ENCODE assay signal across 1 cellular context in the genomic region with DNA sequence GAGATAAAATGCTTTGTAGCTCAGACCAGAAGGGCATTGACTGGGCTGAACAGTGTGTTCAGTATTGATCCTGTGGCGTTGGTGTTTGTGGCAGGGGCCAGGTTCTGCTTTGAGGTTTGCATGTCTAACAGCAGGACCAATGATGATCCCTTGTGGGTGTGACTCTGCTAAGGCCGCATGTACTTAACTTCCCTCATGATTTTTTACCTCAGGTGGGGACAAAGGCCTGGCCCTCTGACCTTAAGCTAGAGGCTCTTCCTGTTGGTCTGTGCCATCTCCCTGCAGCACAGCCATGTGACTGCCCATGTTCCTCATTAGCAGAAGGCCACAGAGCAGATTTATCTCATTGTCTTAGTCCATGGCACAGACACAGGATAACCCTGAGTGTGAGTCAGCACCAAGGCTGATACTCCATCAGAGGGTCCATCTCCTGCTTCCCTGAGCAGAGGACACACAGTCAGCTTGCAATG.
TF ChIP-seq lines count a peak whose summit lies in the region.

No MANE protein-coding gene starts in this region.

TF ChIP-seq in HepG2, 621 proteins besides CTCF, POLR2A, EP300 and RAD21 (continued from another document):
- TF ChIP-seq, protein P1, sequence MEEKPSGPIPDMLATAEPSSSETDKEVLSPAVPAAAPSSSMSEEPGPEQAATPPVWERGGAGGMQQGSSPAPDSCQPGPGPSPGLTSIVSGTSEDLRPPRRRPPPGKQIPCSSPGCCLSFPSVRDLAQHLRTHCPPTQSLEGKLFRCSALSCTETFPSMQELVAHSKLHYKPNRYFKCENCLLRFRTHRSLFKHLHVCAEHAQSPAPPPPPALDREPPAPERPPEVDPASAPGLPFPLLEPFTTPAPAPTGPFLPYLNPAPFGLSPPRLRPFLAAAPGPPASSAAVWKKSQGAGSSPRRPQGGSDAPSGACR (CRISPR knock-in tag; IDR thresholded peaks at IDR 0.05): no peak
- TF ChIP-seq RARA (CRISPR knock-in tag; IDR thresholded peaks at IDR 0.05) (0 out of 2 replicates have a peak, but pooled peaks have one; percentile 20), PHF20 (CRISPR knock-in tag; IDR thresholded peaks at IDR 0.05) (peak; percentile 41; the same call in 1 of the 2 replicates), HNRNPH1 (optimal IDR thresholded peaks at IDR 0.05; ENCODE audit: low read depth, low read length) (no peak), ZNF235 (CRISPR knock-in tag; IDR thresholded peaks at IDR 0.05; ENCODE audit: borderline replicate concordance) (no peak), ELK4 (CRISPR knock-in tag; IDR thresholded peaks at IDR 0.05; ENCODE audit: borderline replicate concordance) (no peak), ZNF256 (CRISPR knock-in tag; conservative IDR thresholded peaks at IDR 0.05) (no peak), HNF1B (CRISPR knock-in tag; IDR thresholded peaks at IDR 0.05) (peak; percentile 51; the same call in 1 of the 2 replicates), ATRX (CRISPR knock-in tag; IDR thresholded peaks at IDR 0.05; ENCODE audit: borderline replicate concordance) (no peak), SOX5 (CRISPR knock-in tag; IDR thresholded peaks at IDR 0.05; ENCODE audit: borderline replicate concordance) (no peak)
- TF ChIP-seq, protein P2, sequence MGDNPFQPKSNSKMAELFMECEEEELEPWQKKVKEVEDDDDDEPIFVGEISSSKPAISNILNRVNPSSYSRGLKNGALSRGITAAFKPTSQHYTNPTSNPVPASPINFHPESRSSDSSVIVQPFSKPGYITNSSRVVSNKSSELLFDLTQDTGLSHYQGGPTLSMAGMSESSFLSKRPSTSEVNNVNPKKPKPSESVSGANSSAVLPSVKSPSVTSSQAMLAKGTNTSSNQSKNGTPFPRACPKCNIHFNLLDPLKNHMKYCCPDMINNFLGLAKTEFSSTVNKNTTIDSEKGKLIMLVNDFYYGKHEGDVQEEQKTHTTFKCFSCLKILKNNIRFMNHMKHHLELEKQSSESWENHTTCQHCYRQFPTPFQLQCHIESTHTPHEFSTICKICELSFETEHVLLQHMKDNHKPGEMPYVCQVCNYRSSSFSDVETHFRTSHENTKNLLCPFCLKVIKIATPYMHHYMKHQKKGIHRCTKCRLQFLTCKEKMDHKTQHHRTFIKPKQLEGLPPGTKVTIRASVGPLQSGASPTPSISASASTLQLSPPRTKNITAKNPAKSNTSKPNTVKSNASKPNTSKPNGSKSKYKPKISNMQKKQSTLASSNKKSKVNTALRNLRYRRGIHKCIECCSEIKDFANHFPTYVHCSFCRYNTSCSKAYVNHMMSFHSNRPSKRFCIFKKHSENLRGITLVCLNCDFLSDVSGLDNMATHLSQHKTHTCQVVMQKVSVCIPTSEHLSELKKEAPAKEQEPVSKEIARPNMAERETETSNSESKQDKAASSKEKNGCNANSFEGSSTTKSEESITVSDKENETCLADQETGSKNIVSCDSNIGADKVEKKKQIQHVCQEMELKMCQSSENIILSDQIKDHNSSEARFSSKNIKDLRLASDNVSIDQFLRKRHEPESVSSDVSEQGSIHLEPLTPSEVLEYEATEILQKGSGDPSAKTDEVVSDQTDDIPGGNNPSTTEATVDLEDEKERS (CRISPR knock-in tag; IDR thresholded peaks at IDR 0.05): no peak
- TF ChIP-seq, protein P3, sequence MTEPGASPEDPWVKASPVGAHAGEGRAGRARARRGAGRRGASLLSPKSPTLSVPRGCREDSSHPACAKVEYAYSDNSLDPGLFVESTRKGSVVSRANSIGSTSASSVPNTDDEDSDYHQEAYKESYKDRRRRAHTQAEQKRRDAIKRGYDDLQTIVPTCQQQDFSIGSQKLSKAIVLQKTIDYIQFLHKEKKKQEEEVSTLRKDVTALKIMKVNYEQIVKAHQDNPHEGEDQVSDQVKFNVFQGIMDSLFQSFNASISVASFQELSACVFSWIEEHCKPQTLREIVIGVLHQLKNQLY (CRISPR knock-in tag; IDR thresholded peaks at IDR 0.05): no peak
- TF ChIP-seq, protein P4, sequence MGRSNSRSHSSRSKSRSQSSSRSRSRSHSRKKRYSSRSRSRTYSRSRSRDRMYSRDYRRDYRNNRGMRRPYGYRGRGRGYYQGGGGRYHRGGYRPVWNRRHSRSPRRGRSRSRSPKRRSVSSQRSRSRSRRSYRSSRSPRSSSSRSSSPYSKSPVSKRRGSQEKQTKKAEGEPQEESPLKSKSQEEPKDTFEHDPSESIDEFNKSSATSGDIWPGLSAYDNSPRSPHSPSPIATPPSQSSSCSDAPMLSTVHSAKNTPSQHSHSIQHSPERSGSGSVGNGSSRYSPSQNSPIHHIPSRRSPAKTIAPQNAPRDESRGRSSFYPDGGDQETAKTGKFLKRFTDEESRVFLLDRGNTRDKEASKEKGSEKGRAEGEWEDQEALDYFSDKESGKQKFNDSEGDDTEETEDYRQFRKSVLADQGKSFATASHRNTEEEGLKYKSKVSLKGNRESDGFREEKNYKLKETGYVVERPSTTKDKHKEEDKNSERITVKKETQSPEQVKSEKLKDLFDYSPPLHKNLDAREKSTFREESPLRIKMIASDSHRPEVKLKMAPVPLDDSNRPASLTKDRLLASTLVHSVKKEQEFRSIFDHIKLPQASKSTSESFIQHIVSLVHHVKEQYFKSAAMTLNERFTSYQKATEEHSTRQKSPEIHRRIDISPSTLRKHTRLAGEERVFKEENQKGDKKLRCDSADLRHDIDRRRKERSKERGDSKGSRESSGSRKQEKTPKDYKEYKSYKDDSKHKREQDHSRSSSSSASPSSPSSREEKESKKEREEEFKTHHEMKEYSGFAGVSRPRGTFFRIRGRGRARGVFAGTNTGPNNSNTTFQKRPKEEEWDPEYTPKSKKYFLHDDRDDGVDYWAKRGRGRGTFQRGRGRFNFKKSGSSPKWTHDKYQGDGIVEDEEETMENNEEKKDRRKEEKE (IDR thresholded peaks at IDR 0.05): no peak
- TF ChIP-seq, protein P5, sequence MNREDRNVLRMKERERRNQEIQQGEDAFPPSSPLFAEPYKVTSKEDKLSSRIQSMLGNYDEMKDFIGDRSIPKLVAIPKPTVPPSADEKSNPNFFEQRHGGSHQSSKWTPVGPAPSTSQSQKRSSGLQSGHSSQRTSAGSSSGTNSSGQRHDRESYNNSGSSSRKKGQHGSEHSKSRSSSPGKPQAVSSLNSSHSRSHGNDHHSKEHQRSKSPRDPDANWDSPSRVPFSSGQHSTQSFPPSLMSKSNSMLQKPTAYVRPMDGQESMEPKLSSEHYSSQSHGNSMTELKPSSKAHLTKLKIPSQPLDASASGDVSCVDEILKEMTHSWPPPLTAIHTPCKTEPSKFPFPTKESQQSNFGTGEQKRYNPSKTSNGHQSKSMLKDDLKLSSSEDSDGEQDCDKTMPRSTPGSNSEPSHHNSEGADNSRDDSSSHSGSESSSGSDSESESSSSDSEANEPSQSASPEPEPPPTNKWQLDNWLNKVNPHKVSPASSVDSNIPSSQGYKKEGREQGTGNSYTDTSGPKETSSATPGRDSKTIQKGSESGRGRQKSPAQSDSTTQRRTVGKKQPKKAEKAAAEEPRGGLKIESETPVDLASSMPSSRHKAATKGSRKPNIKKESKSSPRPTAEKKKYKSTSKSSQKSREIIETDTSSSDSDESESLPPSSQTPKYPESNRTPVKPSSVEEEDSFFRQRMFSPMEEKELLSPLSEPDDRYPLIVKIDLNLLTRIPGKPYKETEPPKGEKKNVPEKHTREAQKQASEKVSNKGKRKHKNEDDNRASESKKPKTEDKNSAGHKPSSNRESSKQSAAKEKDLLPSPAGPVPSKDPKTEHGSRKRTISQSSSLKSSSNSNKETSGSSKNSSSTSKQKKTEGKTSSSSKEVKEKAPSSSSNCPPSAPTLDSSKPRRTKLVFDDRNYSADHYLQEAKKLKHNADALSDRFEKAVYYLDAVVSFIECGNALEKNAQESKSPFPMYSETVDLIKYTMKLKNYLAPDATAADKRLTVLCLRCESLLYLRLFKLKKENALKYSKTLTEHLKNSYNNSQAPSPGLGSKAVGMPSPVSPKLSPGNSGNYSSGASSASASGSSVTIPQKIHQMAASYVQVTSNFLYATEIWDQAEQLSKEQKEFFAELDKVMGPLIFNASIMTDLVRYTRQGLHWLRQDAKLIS (CRISPR knock-in tag; IDR thresholded peaks at IDR 0.05): no peak
- TF ChIP-seq, protein P6, sequence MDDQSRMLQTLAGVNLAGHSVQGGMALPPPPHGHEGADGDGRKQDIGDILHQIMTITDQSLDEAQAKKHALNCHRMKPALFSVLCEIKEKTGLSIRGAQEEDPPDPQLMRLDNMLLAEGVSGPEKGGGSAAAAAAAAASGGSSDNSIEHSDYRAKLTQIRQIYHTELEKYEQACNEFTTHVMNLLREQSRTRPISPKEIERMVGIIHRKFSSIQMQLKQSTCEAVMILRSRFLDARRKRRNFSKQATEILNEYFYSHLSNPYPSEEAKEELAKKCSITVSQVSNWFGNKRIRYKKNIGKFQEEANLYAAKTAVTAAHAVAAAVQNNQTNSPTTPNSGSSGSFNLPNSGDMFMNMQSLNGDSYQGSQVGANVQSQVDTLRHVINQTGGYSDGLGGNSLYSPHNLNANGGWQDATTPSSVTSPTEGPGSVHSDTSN (CRISPR knock-in tag; IDR thresholded peaks at IDR 0.05; ENCODE audit: borderline replicate concordance): no peak
